In the genomic region with DNA sequence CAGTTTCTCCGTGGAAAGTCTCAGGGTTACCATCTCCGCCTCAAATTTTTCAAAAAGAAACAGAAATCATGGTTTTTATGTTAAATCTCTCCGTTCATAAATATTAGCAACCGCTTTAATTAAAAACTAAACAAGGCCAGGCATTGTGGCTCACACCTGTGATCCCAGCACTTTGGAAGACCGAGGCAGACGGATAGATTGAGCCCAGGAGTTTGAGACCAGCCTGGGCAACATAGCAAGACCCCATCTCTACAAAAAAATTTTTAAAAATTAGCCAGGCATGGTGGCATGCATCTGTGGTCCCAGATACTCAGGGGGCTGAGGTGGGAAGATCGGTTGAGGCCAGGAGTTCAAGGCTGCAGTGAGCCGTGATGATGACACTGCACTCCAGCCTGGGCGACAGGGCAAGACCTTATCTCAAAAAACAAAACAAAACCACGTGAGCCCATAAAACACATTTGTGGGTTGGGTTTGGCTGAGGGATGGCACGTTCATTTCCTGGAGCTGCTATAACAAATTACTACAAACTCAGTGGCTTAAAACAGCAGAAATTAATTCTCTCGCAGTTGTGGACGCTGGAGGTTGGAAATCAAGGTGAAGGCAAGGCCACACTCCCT, we compare ENCODE assay signal across 34 cellular contexts.
"Had no signal": no experiment of that assay in that cellular context is flagged by ENCODE, and none has a peak within 500 bp of the region (broad histone marks: within the 10 kb centered on the region; RNA-seq: fewer than 3 reads in every experiment).

No MANE protein-coding gene starts in this region.

- H3K4me1 ChIP-seq: breast epithelium, vagina had no signal

- H3K9me3 ChIP-seq: breast epithelium, neutrophil, vagina had no signal

- H3K36me3 Mint-ChIP-seq: natural killer cell treated with Interleukin-12 subunit alpha and Interleukin-12 subunit beta and Interleukin-15 and Interleukin-18, amount 100 ng/mL, for 72 hours; stimulated activated memory B cell treated with anti-CD40 and anti-IgM and Interleukin-4, amounts not matched to agents 10 μg/mL and 1 μg/mL and 100 μg/mL, for 72 hours had no signal

- H3K9me3 Mint-ChIP-seq: activated CD4-positive, alpha-beta T cell treated with anti-CD3 and anti-CD28 coated beads, Interleukin-2, amount 10 ng/mL, durations not matched to agents 24 days and 14 days; activated naive CD4-positive, alpha-beta T cell treated with anti-CD3 and anti-CD28 coated beads, Interleukin-2, amount 50 U/mL, for 24 hours; activated naive CD8-positive, alpha-beta T cell treated with anti-CD3 and anti-CD28 coated beads, Interleukin-2, amount 50 U/mL, for 24 hours; activated T-cell treated with anti-CD3 and anti-CD28 coated beads, Interleukin-2, amount 50 U/mL, for 24 hours; dendritic cell treated with granulocyte-macrophage colony-stimulating factor and Interleukin-4, amounts not matched to agents 40 ng/mL and 50 ng/mL, for 4 days; endodermal cell; memory B cell; natural killer cell treated with Interleukin-12 subunit alpha and Interleukin-12 subunit beta and Interleukin-15 and Interleukin-18, amount 100 ng/mL, for 72 hours; stimulated activated memory B cell treated with anti-CD40 and anti-IgM and Interleukin-4, amounts not matched to agents 10 μg/mL and 1 μg/mL and 100 μg/mL, for 72 hours; stimulated activated naive CD8-positive, alpha-beta T cell treated with anti-CD3 and anti-CD28 coated beads, Interleukin-15, amount 100 ng/mL, for 72 hours; T-helper 2 cell treated with Interferon-gamma antibody and Interleukin-4, amounts not matched to agents 5 μg/mL and 100 μg/mL, for 36 hours had no signal

- FAIRE-seq: keratinocyte had no signal

- H3K36me3 ChIP-seq: breast epithelium, neutrophil, vagina, WERI-Rb-1 had no signal

- H3K27ac ChIP-seq: breast epithelium, neutrophil, skin epidermis, vagina, WERI-Rb-1 had no signal

- H3K27ac Mint-ChIP-seq: activated CD4-positive, alpha-beta memory T cell treated with anti-CD3 and anti-CD28 coated beads, Interleukin-2, amount 10 ng/mL, durations not matched to agents 7 days and 5 days; activated CD4-positive, alpha-beta T cell treated with anti-CD3 and anti-CD28 coated beads, Interleukin-2, amount 10 ng/mL, durations not matched to agents 24 days and 14 days; activated naive CD4-positive, alpha-beta T cell treated with anti-CD3 and anti-CD28 coated beads, Interleukin-2, amount 50 U/mL, for 24 hours; activated naive CD8-positive, alpha-beta T cell treated with anti-CD3 and anti-CD28 coated beads, Interleukin-2, amount 50 U/mL, for 24 hours; dendritic cell treated with granulocyte-macrophage colony-stimulating factor and Interleukin-4, amounts not matched to agents 40 ng/mL and 50 ng/mL, for 4 days; endodermal cell; memory B cell; natural killer cell treated with Interleukin-12 subunit alpha and Interleukin-12 subunit beta and Interleukin-15 and Interleukin-18, amount 100 ng/mL, for 72 hours; stimulated activated memory B cell treated with anti-CD40 and anti-IgM and Interleukin-4, amounts not matched to agents 10 μg/mL and 1 μg/mL and 100 μg/mL, for 72 hours; T-helper 2 cell treated with Interferon-gamma antibody and Interleukin-4, amounts not matched to agents 5 μg/mL and 100 μg/mL, for 36 hours; type B pancreatic cell had no signal

- H3K27me3 ChIP-seq: breast epithelium, neutrophil, vagina had no signal

- ATAC-seq: activated CD4-positive, CD25-positive, alpha-beta regulatory T cell treated with anti-CD3 and anti-CD28 coated beads, Interleukin-2, amount 50 U/mL, for 24 hours; activated naive CD8-positive, alpha-beta T cell treated with anti-CD3 and anti-CD28 coated beads, Interleukin-2, amount 50 U/mL, for 24 hours; esophagus mucosa; left cardiac atrium; natural killer cell treated with Interleukin-12 subunit alpha and Interleukin-12 subunit beta and Interleukin-15 and Interleukin-18, amount 100 ng/mL, for 72 hours; sciatic nerve; stimulated activated memory B cell treated with anti-CD40 and anti-IgM and Interleukin-4, amounts not matched to agents 10 μg/mL and 1 μg/mL and 100 μg/mL, for 72 hours; stimulated activated naive CD8-positive, alpha-beta T cell treated with anti-CD3 and anti-CD28 coated beads, Interleukin-15, amount 100 ng/mL, for 72 hours had no signal

- H3K4me1 Mint-ChIP-seq: activated CD4-positive, alpha-beta memory T cell treated with anti-CD3 and anti-CD28 coated beads, Interleukin-2, amount 10 ng/mL, durations not matched to agents 7 days and 5 days; activated naive CD8-positive, alpha-beta T cell treated with anti-CD3 and anti-CD28 coated beads, Interleukin-2, amount 50 U/mL, for 24 hours; endodermal cell; memory B cell; stimulated activated memory B cell treated with anti-CD40 and anti-IgM and Interleukin-4, amounts not matched to agents 10 μg/mL and 1 μg/mL and 100 μg/mL, for 72 hours had no signal

- H3K4me3 Mint-ChIP-seq: activated CD4-positive, alpha-beta memory T cell treated with anti-CD3 and anti-CD28 coated beads, Interleukin-2, amount 10 ng/mL, durations not matched to agents 7 days and 5 days; activated CD4-positive, alpha-beta T cell treated with anti-CD3 and anti-CD28 coated beads, Interleukin-2, amount 10 ng/mL, durations not matched to agents 24 days and 14 days; activated naive CD4-positive, alpha-beta T cell treated with anti-CD3 and anti-CD28 coated beads, Interleukin-2, amount 50 U/mL, for 24 hours; activated naive CD8-positive, alpha-beta T cell treated with anti-CD3 and anti-CD28 coated beads, Interleukin-2, amount 50 U/mL, for 24 hours; activated T-cell treated with anti-CD3 and anti-CD28 coated beads, Interleukin-2, amount 50 U/mL, for 24 hours; dendritic cell treated with granulocyte-macrophage colony-stimulating factor and Interleukin-4, amounts not matched to agents 40 ng/mL and 50 ng/mL, for 4 days; endodermal cell; memory B cell; natural killer cell treated with Interleukin-12 subunit alpha and Interleukin-12 subunit beta and Interleukin-15 and Interleukin-18, amount 100 ng/mL, for 72 hours; stimulated activated memory B cell treated with anti-CD40 and anti-IgM and Interleukin-4, amounts not matched to agents 10 μg/mL and 1 μg/mL and 100 μg/mL, for 72 hours; stimulated activated naive CD8-positive, alpha-beta T cell treated with anti-CD3 and anti-CD28 coated beads, Interleukin-15, amount 100 ng/mL, for 72 hours; T-helper 2 cell treated with Interferon-gamma antibody and Interleukin-4, amounts not matched to agents 5 μg/mL and 100 μg/mL, for 36 hours; type B pancreatic cell had no signal

- DNase-seq: activated CD4-positive, alpha-beta memory T cell treated with anti-CD3 and anti-CD28 coated beads, Interleukin-2, amount 10 ng/mL, durations not matched to agents 7 days and 5 days; activated CD4-positive, alpha-beta T cell treated with anti-CD3 and anti-CD28 coated beads, Interleukin-2, amount 10 ng/mL, durations not matched to agents 24 days and 14 days; activated CD8-positive, alpha-beta memory T cell treated with anti-CD3 and anti-CD28 coated beads, Interleukin-2, amount 50 U/mL, for 48 hours; activated gamma-delta T cell; activated naive CD8-positive, alpha-beta T cell treated with anti-CD3 and anti-CD28 coated beads, Interleukin-2, amount 50 U/mL, for 24 hours; activated T-cell treated with anti-CD3 and anti-CD28 coated beads, Interleukin-2, amount 50 U/mL, for 24 hours; central memory CD4-positive, alpha-beta T cell; endodermal cell; foreskin fibroblast; hippocampal formation; left cardiac atrium; midbrain; stimulated activated CD4-positive, alpha-beta T cell treated with anti-CD3 and anti-CD28 coated beads, Interleukin-4, amount 100 ng/mL, for 4 hours; stimulated activated CD8-positive, alpha-beta memory T cell treated with anti-CD3 and anti-CD28 coated beads, Interleukin-4, amount 100 ng/mL, for 48 hours; stimulated activated naive CD8-positive, alpha-beta T cell treated with anti-CD3 and anti-CD28 coated beads, Interleukin-15, amount 100 ng/mL, for 72 hours; substantia nigra; T-helper 1 cell; WERI-Rb-1 had no signal

- H3K27me3 Mint-ChIP-seq: activated CD4-positive, alpha-beta memory T cell treated with anti-CD3 and anti-CD28 coated beads, Interleukin-2, amount 10 ng/mL, durations not matched to agents 7 days and 5 days; activated CD4-positive, alpha-beta T cell treated with anti-CD3 and anti-CD28 coated beads, Interleukin-2, amount 10 ng/mL, durations not matched to agents 24 days and 14 days; activated naive CD4-positive, alpha-beta T cell treated with anti-CD3 and anti-CD28 coated beads, Interleukin-2, amount 50 U/mL, for 24 hours; activated naive CD8-positive, alpha-beta T cell treated with anti-CD3 and anti-CD28 coated beads, Interleukin-2, amount 50 U/mL, for 24 hours; activated T-cell treated with anti-CD3 and anti-CD28 coated beads, Interleukin-2, amount 50 U/mL, for 24 hours; dendritic cell treated with granulocyte-macrophage colony-stimulating factor and Interleukin-4, amounts not matched to agents 40 ng/mL and 50 ng/mL, for 4 days; natural killer cell treated with Interleukin-12 subunit alpha and Interleukin-12 subunit beta and Interleukin-15 and Interleukin-18, amount 100 ng/mL, for 72 hours; progenitor cell of endocrine pancreas; stimulated activated naive CD8-positive, alpha-beta T cell treated with anti-CD3 and anti-CD28 coated beads, Interleukin-15, amount 100 ng/mL, for 72 hours; type B pancreatic cell had no signal

- H3K4me3 ChIP-seq: breast epithelium, skin epidermis, vagina had no signal
